Comparison of ENCODE assay signal across 18 cellular contexts in genomic region chr12:62075860-62076259, GRCh38.
A peak's percentile ranks its signal among the peaks of the same experiment; 100 is the strongest.
DNase-seq lines count a peak whose midpoint lies in the region; ATAC-seq, FAIRE-seq and TF ChIP-seq lines count a peak whose summit lies in the region.
"Had no signal": no experiment of that assay in that cellular context is flagged by ENCODE, and none has a peak within 500 bp of the region (broad histone marks: within the 10 kb centered on the region; RNA-seq: fewer than 3 reads in every experiment).

No MANE protein-coding gene starts in this region.

- H3K36me3 ChIP-seq in uterus (no peaks in the 10 kb centered on the region), H7 (replicated peaks; ENCODE audit: control insufficient read depth, insufficient read depth, low read length) (no peaks in the 10 kb centered on the region)

- ATAC-seq in GM18519 (IDR thresholded peaks at IDR 0.05; ENCODE audit: low FRiP score, unreplicated experiment) (peak; percentile 68), GM21529 (IDR thresholded peaks at IDR 0.05; ENCODE audit: unreplicated experiment) (peak; percentile 77), HG03565 (IDR thresholded peaks at IDR 0.05; ENCODE audit: unreplicated experiment) (peak; percentile 50), GM21367 (IDR thresholded peaks at IDR 0.05; ENCODE audit: unreplicated experiment) (no peak)
- ATAC-seq: activated CD4-positive, CD25-positive, alpha-beta regulatory T cell treated with anti-CD3 and anti-CD28 coated beads, Interleukin-2, amount 50 U/mL, for 24 hours; effector memory CD8-positive, alpha-beta T cell; GM23338; right cardiac atrium had no signal

- H3K27me3 ChIP-seq in uterus (no peaks in the 10 kb centered on the region), H7 (ENCODE audit: control insufficient read depth, insufficient read depth, low read length) (no peaks in the 10 kb centered on the region)

- H3K4me1 ChIP-seq in uterus, result no peaks in the 10 kb centered on the region

- DNase-seq in uterus (no peak), NK-92 (lab: John Stamatoyannopoulos, UW; ENCODE audit: unreplicated experiment) (no peak), H7 (no peak)
- DNase-seq: aorta; cerebellar nuclear complex; effector memory CD8-positive, alpha-beta T cell; EL; NCI-H1105; NCI-H2171 treated with DMSO at 0.1 percent for 48 hours; right cardiac atrium; T-helper 2 cell had no signal

- no peak overlapping the region for H3K27ac ChIP-seq in uterus

- intact Hi-C loops in uterus (cut with DNase I; ENCODE audit: low total_unique reads), result no loop called here

- FAIRE-seq in colon (lab: Jason Lieb, UNC), result peak; percentile 5

- H3K9me3 ChIP-seq in uterus, result no peaks in the 10 kb centered on the region

- no peak for TF ChIP-seq CTCF in uterus (IDR thresholded peaks at IDR 0.05)

- TF ChIP-seq POLR2A in uterus (IDR thresholded peaks at IDR 0.05), result no peak

- H3K4me3 ChIP-seq in uterus (no peak overlapping the region), H7 (ENCODE audit: insufficient read depth, low read depth, low read length) (no peak overlapping the region)
- H3K4me3 ChIP-seq: GM23338 had no signal
